ENCODE assay signal across 1 cellular context in the genomic region with DNA sequence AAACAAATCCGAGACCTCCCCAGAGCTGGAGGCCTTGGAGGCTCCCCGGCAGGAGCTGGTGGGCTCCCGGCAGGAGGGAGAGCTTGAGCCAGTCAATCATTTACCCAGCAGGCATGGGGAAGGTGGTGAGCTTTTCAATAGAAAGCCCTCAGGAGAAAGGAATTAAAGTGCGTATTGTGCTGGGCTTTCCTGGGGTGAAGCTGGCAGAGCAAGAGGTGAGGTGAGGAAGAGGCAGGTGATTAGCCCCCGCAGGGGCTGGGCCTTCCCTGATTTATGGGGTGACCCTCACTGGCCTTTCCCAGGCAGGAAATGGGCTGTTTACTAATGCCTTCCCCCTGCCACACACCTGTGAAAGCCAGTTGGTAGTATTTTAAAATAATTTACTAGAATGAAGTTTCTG.
TF ChIP-seq lines count a peak whose summit lies in the region.

No MANE protein-coding gene starts in this region.

TF ChIP-seq in GM23338, 12 proteins besides CTCF, POLR2A, EP300 and RAD21 (continued from another document):
- TF ChIP-seq, protein P1, sequence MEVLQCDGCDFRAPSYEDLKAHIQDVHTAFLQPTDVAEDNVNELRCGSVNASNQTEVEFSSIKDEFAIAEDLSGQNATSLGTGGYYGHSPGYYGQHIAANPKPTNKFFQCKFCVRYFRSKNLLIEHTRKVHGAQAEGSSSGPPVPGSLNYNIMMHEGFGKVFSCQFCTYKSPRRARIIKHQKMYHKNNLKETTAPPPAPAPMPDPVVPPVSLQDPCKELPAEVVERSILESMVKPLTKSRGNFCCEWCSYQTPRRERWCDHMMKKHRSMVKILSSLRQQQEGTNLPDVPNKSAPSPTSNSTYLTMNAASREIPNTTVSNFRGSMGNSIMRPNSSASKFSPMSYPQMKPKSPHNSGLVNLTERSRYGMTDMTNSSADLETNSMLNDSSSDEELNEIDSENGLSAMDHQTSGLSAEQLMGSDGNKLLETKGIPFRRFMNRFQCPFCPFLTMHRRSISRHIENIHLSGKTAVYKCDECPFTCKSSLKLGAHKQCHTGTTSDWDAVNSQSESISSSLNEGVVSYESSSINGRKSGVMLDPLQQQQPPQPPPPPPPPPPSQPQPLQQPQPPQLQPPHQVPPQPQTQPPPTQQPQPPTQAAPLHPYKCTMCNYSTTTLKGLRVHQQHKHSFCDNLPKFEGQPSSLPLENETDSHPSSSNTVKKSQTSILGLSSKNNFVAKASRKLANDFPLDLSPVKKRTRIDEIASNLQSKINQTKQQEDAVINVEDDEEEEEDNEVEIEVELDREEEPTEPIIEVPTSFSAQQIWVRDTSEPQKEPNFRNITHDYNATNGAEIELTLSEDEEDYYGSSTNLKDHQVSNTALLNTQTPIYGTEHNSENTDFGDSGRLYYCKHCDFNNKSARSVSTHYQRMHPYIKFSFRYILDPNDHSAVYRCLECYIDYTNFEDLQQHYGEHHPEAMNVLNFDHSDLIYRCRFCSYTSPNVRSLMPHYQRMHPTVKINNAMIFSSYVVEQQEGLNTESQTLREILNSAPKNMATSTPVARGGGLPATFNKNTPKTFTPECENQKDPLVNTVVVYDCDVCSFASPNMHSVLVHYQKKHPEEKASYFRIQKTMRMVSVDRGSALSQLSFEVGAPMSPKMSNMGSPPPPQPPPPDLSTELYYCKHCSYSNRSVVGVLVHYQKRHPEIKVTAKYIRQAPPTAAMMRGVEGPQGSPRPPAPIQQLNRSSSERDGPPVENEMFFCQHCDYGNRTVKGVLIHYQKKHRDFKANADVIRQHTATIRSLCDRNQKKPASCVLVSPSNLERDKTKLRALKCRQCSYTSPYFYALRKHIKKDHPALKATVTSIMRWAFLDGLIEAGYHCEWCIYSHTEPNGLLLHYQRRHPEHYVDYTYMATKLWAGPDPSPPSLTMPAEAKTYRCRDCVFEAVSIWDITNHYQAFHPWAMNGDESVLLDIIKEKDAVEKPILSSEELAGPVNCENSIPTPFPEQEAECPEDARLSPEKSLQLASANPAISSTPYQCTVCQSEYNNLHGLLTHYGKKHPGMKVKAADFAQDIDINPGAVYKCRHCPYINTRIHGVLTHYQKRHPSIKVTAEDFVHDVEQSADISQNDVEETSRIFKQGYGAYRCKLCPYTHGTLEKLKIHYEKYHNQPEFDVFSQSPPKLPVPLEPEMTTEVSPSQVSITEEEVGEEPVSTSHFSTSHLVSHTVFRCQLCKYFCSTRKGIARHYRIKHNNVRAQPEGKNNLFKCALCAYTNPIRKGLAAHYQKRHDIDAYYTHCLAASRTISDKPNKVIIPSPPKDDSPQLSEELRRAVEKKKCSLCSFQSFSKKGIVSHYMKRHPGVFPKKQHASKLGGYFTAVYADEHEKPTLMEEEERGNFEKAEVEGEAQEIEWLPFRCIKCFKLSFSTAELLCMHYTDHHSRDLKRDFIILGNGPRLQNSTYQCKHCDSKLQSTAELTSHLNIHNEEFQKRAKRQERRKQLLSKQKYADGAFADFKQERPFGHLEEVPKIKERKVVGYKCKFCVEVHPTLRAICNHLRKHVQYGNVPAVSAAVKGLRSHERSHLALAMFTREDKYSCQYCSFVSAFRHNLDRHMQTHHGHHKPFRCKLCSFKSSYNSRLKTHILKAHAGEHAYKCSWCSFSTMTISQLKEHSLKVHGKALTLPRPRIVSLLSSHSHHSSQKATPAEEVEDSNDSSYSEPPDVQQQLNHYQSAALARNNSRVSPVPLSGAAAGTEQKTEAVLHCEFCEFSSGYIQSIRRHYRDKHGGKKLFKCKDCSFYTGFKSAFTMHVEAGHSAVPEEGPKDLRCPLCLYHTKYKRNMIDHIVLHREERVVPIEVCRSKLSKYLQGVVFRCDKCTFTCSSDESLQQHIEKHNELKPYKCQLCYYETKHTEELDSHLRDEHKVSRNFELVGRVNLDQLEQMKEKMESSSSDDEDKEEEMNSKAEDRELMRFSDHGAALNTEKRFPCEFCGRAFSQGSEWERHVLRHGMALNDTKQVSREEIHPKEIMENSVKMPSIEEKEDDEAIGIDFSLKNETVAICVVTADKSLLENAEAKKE (CRISPR knock-in tag; IDR thresholded peaks at IDR 0.05): no peak
